18 cellular contexts compared by ENCODE assay signal in the genomic region with DNA sequence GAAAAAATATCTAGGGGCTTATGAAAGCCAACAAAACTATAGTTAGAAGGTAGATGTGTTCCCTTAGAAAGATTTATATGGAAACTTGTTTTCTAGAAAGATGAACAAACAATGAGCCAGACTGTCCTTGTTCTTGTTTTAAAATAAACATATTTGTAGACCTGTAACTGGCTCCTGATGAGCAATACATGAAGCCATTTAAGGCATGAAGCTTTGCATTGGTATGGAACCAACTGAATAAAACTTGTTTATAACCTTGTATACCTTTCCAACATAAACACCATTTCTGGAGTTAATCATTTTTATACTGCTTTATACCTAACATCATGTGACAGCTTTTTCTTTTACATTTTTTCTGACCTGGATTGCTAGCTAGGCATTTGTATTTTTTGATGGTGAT.
"Had no signal": no experiment of that assay in that cellular context is flagged by ENCODE, and none has a peak within 500 bp of the region (broad histone marks: within the 10 kb centered on the region; RNA-seq: fewer than 3 reads in every experiment).

No MANE protein-coding gene starts in this region.

- H3K36me3 ChIP-seq: esophagus squamous epithelium had no signal

- H3K4me3 Mint-ChIP-seq: dendritic cell treated with granulocyte-macrophage colony-stimulating factor and Interleukin-4, amounts not matched to agents 40 ng/mL and 50 ng/mL, for 4 days; effector memory CD8-positive, alpha-beta T cell; immature natural killer cell; naive thymus-derived CD4-positive, alpha-beta T cell; nephron progenitor cell had no signal

- H3K36me3 Mint-ChIP-seq: immature natural killer cell had no signal

- H3K4me1 ChIP-seq: foreskin keratinocyte, parathyroid adenoma had no signal

- ATAC-seq: effector memory CD8-positive, alpha-beta T cell; foreskin keratinocyte; left colon; left ventricle myocardium superior; naive thymus-derived CD4-positive, alpha-beta T cell; psoas muscle; sciatic nerve had no signal

- H3K4me3 ChIP-seq: esophagus squamous epithelium, lung, psoas muscle, skin epidermis had no signal

- H3K79me2 ChIP-seq: parathyroid adenoma had no signal

- DNase-seq: effector memory CD8-positive, alpha-beta T cell; esophagus squamous epithelium; foreskin keratinocyte; immature natural killer cell; kidney; left colon; left ventricle myocardium superior; mesenchymal stem cell; naive thymus-derived CD4-positive, alpha-beta T cell; nephron progenitor cell; psoas muscle; stimulated activated naive CD4-positive, alpha-beta T cell treated with Interleukin-2 at 50 U/mL for 16 hours had no signal

- H2AFZ ChIP-seq: parathyroid adenoma had no signal

- H3K9me3 Mint-ChIP-seq: dendritic cell treated with granulocyte-macrophage colony-stimulating factor and Interleukin-4, amounts not matched to agents 40 ng/mL and 50 ng/mL, for 4 days had no signal

- H3K27ac ChIP-seq: esophagus squamous epithelium, foreskin keratinocyte, parathyroid adenoma, psoas muscle, skin epidermis had no signal

- H3K4me1 Mint-ChIP-seq: immature natural killer cell had no signal

- FAIRE-seq: colon, kidney had no signal

- H3K9me3 ChIP-seq: esophagus squamous epithelium, psoas muscle had no signal

- H3K27me3 ChIP-seq: esophagus squamous epithelium, foreskin keratinocyte had no signal

- H3K27ac Mint-ChIP-seq: dendritic cell treated with granulocyte-macrophage colony-stimulating factor and Interleukin-4, amounts not matched to agents 40 ng/mL and 50 ng/mL, for 4 days; effector memory CD8-positive, alpha-beta T cell; immature natural killer cell; naive thymus-derived CD4-positive, alpha-beta T cell; nephron progenitor cell had no signal

- H3K9ac ChIP-seq: parathyroid adenoma had no signal
